20 cellular contexts compared by ENCODE assay signal in genomic region chr6:148340586-148341297, GRCh38. TPM values are rescaled to one million over a fixed set of nuclear protein-coding genes. Genes with fewer than 3 reads are reported as not detected.
DNase-seq lines count a peak whose midpoint lies in the region; ATAC-seq and TF ChIP-seq lines count a peak whose summit lies in the region.
"Had no signal": no experiment of that assay in that cellular context is flagged by ENCODE, and none has a peak within 500 bp of the region (broad histone marks: within the 10 kb centered on the region; RNA-seq: fewer than 3 reads in every experiment).

No MANE protein-coding gene starts in this region.

- no peaks in the 10 kb centered on the region for H3K9me3 ChIP-seq in left ventricle myocardium inferior (replicated peaks)
- H3K9me3 ChIP-seq in right cardiac atrium (ENCODE audit: control insufficient read depth, low read length) = no peaks in the 10 kb centered on the region
- no peaks in the 10 kb centered on the region for H3K9me3 ChIP-seq in endodermal cell (ENCODE audit: control insufficient read depth, low read length)
- H3K9me3 ChIP-seq: BE2C, HAP-1 had no signal

- intact Hi-C loops in left ventricle myocardium inferior (cut with micrococcal nuclease) = loop anchor here (10.0 kb wide), 1 partner anchor 124 kb away; no protein-coding TSS in a partner anchor
- intact Hi-C loops in right cardiac atrium (cut with DNase I) = loop anchor here in 3 of 4 donors (5.0 to 10.0 kb wide), 3 partner anchors 114 to 124 kb away; no protein-coding TSS in a partner anchor
- intact Hi-C loops in posterior vena cava (cut with DNase I) = no loop called here

- H3K36me3 ChIP-seq in left ventricle myocardium inferior = no peaks in the 10 kb centered on the region
- H3K36me3 ChIP-seq in endodermal cell (ENCODE audit: control insufficient read depth, insufficient read depth, low read length) = no peaks in the 10 kb centered on the region
- H3K36me3 ChIP-seq: BE2C, HAP-1 had no signal

- H3K27me3 Mint-ChIP-seq in endodermal cell (ENCODE audit: insufficient read depth) = peaks cover 21% of the 10 kb centered on the region
- H3K27me3 Mint-ChIP-seq in nephron progenitor cell (ENCODE audit: low read depth, poor library complexity) = no peaks in the 10 kb centered on the region

- ATAC-seq in right cardiac atrium (no peak), GM18511 (IDR thresholded peaks at IDR 0.05; ENCODE audit: unreplicated experiment) (no peak)

- WGBS in right cardiac atrium = 96% methylated on average over 9 of the region's 9 CpGs
- 93 to 95% methylated on average over 7 to 9 of the region's 9 CpGs for WGBS in endodermal cell (ENCODE audit: insufficient coverage in 1 of 2, insufficient read length in 1 of 2), 2 experiments

- no peak overlapping the region for H3K9ac ChIP-seq in endodermal cell (ENCODE audit: extremely low read depth, low read length, poor library complexity, severe bottlenecking)

- H3K9me3 Mint-ChIP-seq in endodermal cell (no peaks in the 10 kb centered on the region), nephron progenitor cell (no peaks in the 10 kb centered on the region)

- H3K27me3 ChIP-seq in left ventricle myocardium inferior (ENCODE audit: low read depth) (no peaks in the 10 kb centered on the region), right cardiac atrium (ENCODE audit: control insufficient read depth, insufficient read depth) (no peaks in the 10 kb centered on the region), endodermal cell (ENCODE audit: control insufficient read depth, insufficient read depth, low read length, poor library complexity, severe bottlenecking) (no peaks in the 10 kb centered on the region)

- H3K4me3 Mint-ChIP-seq in endodermal cell (no peak overlapping the region), nephron progenitor cell (peak overlapping the region; percentile 25)
- H3K4me3 Mint-ChIP-seq: CD4-positive, CD25-positive, alpha-beta regulatory T cell had no signal

- H3K27ac ChIP-seq in left ventricle myocardium inferior (replicated peaks) (peak overlapping the region; percentile 95), right cardiac atrium (ENCODE audit: low read length) (no peak overlapping the region), endodermal cell (ENCODE audit: low read depth, low read length) (peak overlapping the region; percentile 100)

- H3K4me1 ChIP-seq in left ventricle myocardium inferior (peaks cover 35% of the 10 kb centered on the region), right cardiac atrium (ENCODE audit: control insufficient read depth, insufficient read depth, low read length) (no peaks in the 10 kb centered on the region), endodermal cell (ENCODE audit: control insufficient read depth, insufficient read depth, low read length) (peaks cover 17% of the 10 kb centered on the region)
- H3K4me1 ChIP-seq: BE2C had no signal

- DNase-seq in left ventricle myocardium inferior = no peak
- DNase-seq in right cardiac atrium = no peak
- DNase-seq in endodermal cell = no peak
- no peak for DNase-seq in nephron progenitor cell
- no peak for DNase-seq in NCI-H146 treated with DMSO at 0.1 percent for 48 hours (lab: John Stamatoyannopoulos, UW; ENCODE audit: unreplicated experiment)
- DNase-seq in posterior vena cava (ENCODE audit: low spot score) = no peak
- DNase-seq in activated T-cell treated with anti-CD3 and anti-CD28 coated beads, Interleukin-2, amount 50 U/mL, for 1 hour = no peak
- DNase-seq: BE2C; CD4-positive, CD25-positive, alpha-beta regulatory T cell; COR-L47; DMS 273 treated with DMSO at 0.1 percent for 48 hours; GDM1; GM23248; KG1; NCI-H1417; NCI-H187 treated with DMSO at 0.1 percent for 48 hours; NCI-H226; SHP77 treated with DMSO at 0.1 percent for 48 hours had no signal

- H3K36me3 Mint-ChIP-seq in endodermal cell (ENCODE audit: low read depth) (no peaks in the 10 kb centered on the region), nephron progenitor cell (ENCODE audit: low read depth) (no peaks in the 10 kb centered on the region)
- H3K36me3 Mint-ChIP-seq: CD4-positive, CD25-positive, alpha-beta regulatory T cell had no signal

- TF ChIP-seq CTCF in left ventricle myocardium inferior (IDR thresholded peaks at IDR 0.05; ENCODE audit: borderline replicate concordance) = no peak
- TF ChIP-seq CTCF in endodermal cell (conservative IDR thresholded peaks at IDR 0.05) = no peak
- TF ChIP-seq CTCF in nephron progenitor cell (IDR thresholded peaks at IDR 0.05) = no peak

- H3K4me1 Mint-ChIP-seq in endodermal cell (peaks cover 30% of the 10 kb centered on the region), nephron progenitor cell (peaks cover 33% of the 10 kb centered on the region)

- H3K27ac Mint-ChIP-seq in endodermal cell = no peak overlapping the region
- peak overlapping the region; percentile 92 for H3K27ac Mint-ChIP-seq in nephron progenitor cell
- H3K27ac Mint-ChIP-seq: CD4-positive, CD25-positive, alpha-beta regulatory T cell had no signal

- H3K4me3 ChIP-seq in left ventricle myocardium inferior (no peak overlapping the region), right cardiac atrium (ENCODE audit: low read length) (no peak overlapping the region), endodermal cell (ENCODE audit: low read length) (no peak overlapping the region)
- H3K4me3 ChIP-seq: HAP-1 had no signal

RNA-seq across cellular contexts. Expression of gene SASH1, which starts 1.9 kb away (rescaled TPM):
- total RNA-seq in left ventricle myocardium inferior = 22.5 TPM
- 10 to 100 TPM; 25.3 to 33.2 (median 29.5) TPM for total RNA-seq in right cardiac atrium
- polyA plus RNA-seq in right cardiac atrium = 14.1 TPM
- total RNA-seq in endodermal cell = 10 to 100 TPM in 1 of 2 donors, 1 to 10 TPM in 1; 4.6 to 12.4 TPM
- polyA plus RNA-seq in endodermal cell (2013, experiment 1 of 2) = 24.1 TPM
- polyA plus RNA-seq in endodermal cell (2013, experiment 2 of 2) = 24.4 TPM
- total RNA-seq in posterior vena cava = 10 to 100 TPM; 80.8 to 99.4 TPM
- total RNA-seq: CD4-positive, CD25-positive, alpha-beta regulatory T cell had no signal

Comparison
In these comparisons a context has a peak if more than half of its experiments do, and no peak if none do; other contexts are left out.
1. intact Hi-C loops: an anchor here in left ventricle myocardium inferior (10.0 kb wide) and right cardiac atrium (5.0 to 10.0 kb wide); none called in posterior vena cava.